ENCODE assay signal across 8 cellular contexts in genomic region chr1:201376464-201377374, GRCh38. TPM values are rescaled to one million over a fixed set of nuclear protein-coding genes. Genes with fewer than 3 reads are reported as not detected.
DNase-seq lines count a peak whose midpoint lies in the region; ATAC-seq and TF ChIP-seq lines count a peak whose summit lies in the region.

No MANE protein-coding gene starts in this region.

- peaks cover 48% of the 10 kb centered on the region for H3K27me3 ChIP-seq in KMS-11 (ENCODE audit: insufficient read depth, low read depth)

- TF ChIP-seq CTCF in KMS-11 (conservative IDR thresholded peaks at IDR 0.05; ENCODE audit: low read depth, low read length): peak; percentile 73
- TF ChIP-seq CTCF in astrocyte of the cerebellum (IDR thresholded peaks at IDR 0.05; ENCODE audit: low read depth, low read length, missing control alignments): peak; percentile 73

- H3K9ac ChIP-seq in KMS-11: no peak overlapping the region

- no peaks in the 10 kb centered on the region for H3K4me1 ChIP-seq in KMS-11 (ENCODE audit: low read depth, poor library complexity, severe bottlenecking)

- H3K36me3 ChIP-seq in KMS-11 (ENCODE audit: insufficient read depth): no peaks in the 10 kb centered on the region

- no peak overlapping the region for H3K27ac ChIP-seq in KMS-11

- ATAC-seq in left colon: peak; percentile 44

- DNase-seq in activated CD4-positive, alpha-beta T cell treated with anti-CD3 and anti-CD28 coated beads, Interleukin-2, amount 50 U/mL, for 48 hours: peak; percentile 12 to 20
- DNase-seq in activated CD4-positive, alpha-beta T cell treated with anti-CD3 and anti-CD28 coated beads for 1 hour: no peak
- DNase-seq in astrocyte of the cerebellum (ENCODE audit: low read depth): no peak
- DNase-seq in left colon: peak in 1 of 2 donors; percentile 33
- no peak for DNase-seq in NCI-H187 treated with DMSO at 0.1 percent for 48 hours (lab: John Stamatoyannopoulos, UW)
- DNase-seq in pons (ENCODE audit: low spot score): no peak
- DNase-seq in C1 segment of cervical spinal cord (lab: John Stamatoyannopoulos, UW): no peak

- no peaks in the 10 kb centered on the region for H3K79me2 ChIP-seq in KMS-11 (ENCODE audit: insufficient read depth, low read depth)

- in situ Hi-C loops in astrocyte of the cerebellum (cut with HindIII; ENCODE audit: low sequenced_read_pairs): no loop called here

- intact Hi-C loops in left colon (cut with DNase I, micrococcal nuclease): no loop called here

- H2AFZ ChIP-seq in KMS-11 (ENCODE audit: low read depth): no peak overlapping the region

- no peaks in the 10 kb centered on the region for H4K20me1 ChIP-seq in KMS-11 (ENCODE audit: insufficient read depth)

- no peak overlapping the region for H3K4me2 ChIP-seq in KMS-11

- no peak overlapping the region for H3K4me3 ChIP-seq in KMS-11 (IDR thresholded peaks at IDR 0.05; ENCODE audit: insufficient read depth, low read depth, low read length)
- H3K4me3 ChIP-seq in astrocyte of the cerebellum (ENCODE audit: low read depth, low read length): no peak overlapping the region

RNA-seq across cellular contexts. Expression of gene TNNT2, which starts 0.8 kb away (rescaled TPM):
- total RNA-seq in left colon: under 1 TPM; 0.31 to 0.58 TPM

RNA-seq across cellular contexts. Expression of gene LAD1, which starts 22.4 kb away (rescaled TPM):
- total RNA-seq in left colon: 100 to 1,000 TPM; 172 to 191 TPM

RNA-seq across cellular contexts. Expression of gene TNNI1, which starts 44.8 kb away (rescaled TPM):
- total RNA-seq in left colon: not detected

Comparison
In these comparisons a context has a peak if more than half of its experiments do, and no peak if none do; other contexts are left out.
1. DNase-seq: peak in activated CD4-positive, alpha-beta T cell treated with anti-CD3 and anti-CD28 coated beads, Interleukin-2, amount 50 U/mL, for 48 hours (2 of 2); none in activated CD4-positive, alpha-beta T cell treated with anti-CD3 and anti-CD28 coated beads for 1 hour (single experiment), astrocyte of the cerebellum (single experiment), NCI-H187 treated with DMSO at 0.1 percent for 48 hours (single experiment), pons (single experiment) and C1 segment of cervical spinal cord (0 of 14).